Comparison of ENCODE assay signal across 2 cellular contexts in genomic region chr11:10600570-10601248, GRCh38.
TF ChIP-seq lines count a peak whose summit lies in the region.

No MANE protein-coding gene starts in this region.

TF ChIP-seq in GM23338, 12 proteins besides CTCF, POLR2A, EP300 and RAD21:
- TF ChIP-seq NANOG (IDR thresholded peaks at IDR 0.05; ENCODE audit: borderline replicate concordance) (no peak), JUNB (IDR thresholded peaks at IDR 0.05; ENCODE audit: unreplicated experiment) (no peak)

TF ChIP-seq in K562, 482 proteins besides CTCF, POLR2A, EP300 and RAD21:
- no peak for TF ChIP-seq ZNF668 (CRISPR knock-in tag; IDR thresholded peaks at IDR 0.05)
- no peak for TF ChIP-seq HNRNPUL1 (IDR thresholded peaks at IDR 0.05; ENCODE audit: low read length)
- TF ChIP-seq GABPB2 (CRISPR knock-in tag; conservative IDR thresholded peaks at IDR 0.05) = no peak
- no peak for TF ChIP-seq CTCFL (IDR thresholded peaks at IDR 0.05; ENCODE audit: borderline replicate concordance, insufficient read depth, low read depth, low read length, poor library complexity, severe bottlenecking)
